ENCODE assay signal across 10 cellular contexts in genomic region chr2:113892004-113892740, GRCh38. TPM values are rescaled to one million over a fixed set of nuclear protein-coding genes. Genes with fewer than 3 reads are reported as not detected.
A peak's percentile ranks its signal among the peaks of the same experiment; 100 is the strongest.
DNase-seq lines count a peak whose midpoint lies in the region; ATAC-seq, FAIRE-seq and TF ChIP-seq lines count a peak whose summit lies in the region.
"Had no signal": no experiment of that assay in that cellular context is flagged by ENCODE, and none has a peak within 500 bp of the region (broad histone marks: within the 10 kb centered on the region; RNA-seq: fewer than 3 reads in every experiment).

No MANE protein-coding gene starts in this region.

- DNase-seq in GM12891 (ENCODE audit: insufficient read length, low spot score) (no peak), RCC 7860 (ENCODE audit: low spot score) (no peak), epithelial cell of prostate (ENCODE audit: low read depth, low spot score) (no peak), retinal pigment epithelial cell (ENCODE audit: low read depth) (no peak)
- no peak for DNase-seq in NK-92 treated with Interleukin-12 subunit alpha and Interleukin-12 subunit beta, amount 100 ng/mL, for 24 hours (lab: John Stamatoyannopoulos, UW)
- DNase-seq in activated effector memory CD4-positive, alpha-beta T cell treated with anti-CD3 and anti-CD28 coated beads, Interleukin-2, amount 50 U/mL, for 16 hours, result no peak
- DNase-seq: NCI-H187 treated with DMSO at 0.1 percent for 48 hours; stimulated activated CD4-positive, alpha-beta T cell treated with anti-CD3 and anti-CD28 coated beads, Interleukin-1b, Interleukin-23, amount 100 ng/mL, for 48 hours had no signal

- TF ChIP-seq POLR2A in GM12891 (IDR thresholded peaks at IDR 0.05; ENCODE audit: low read depth, low read length), result no peak

- peak overlapping the region; percentile 95 for H3K4me3 ChIP-seq in retinal pigment epithelial cell (ENCODE audit: low read length)

- ATAC-seq in GM21825 (IDR thresholded peaks at IDR 0.05; ENCODE audit: unreplicated experiment) (no peak), HG03439 (IDR thresholded peaks at IDR 0.05; ENCODE audit: unreplicated experiment) (no peak)

- TF ChIP-seq CTCF in retinal pigment epithelial cell (conservative IDR thresholded peaks at IDR 0.05; ENCODE audit: low read depth, low read length), result no peak

- FAIRE-seq in GM12891 (lab: Jason Lieb, UNC), result peak; percentile 13
- FAIRE-seq in RCC 7860 (lab: Jason Lieb, UNC), result peak; percentile 4

- H3K27ac ChIP-seq in epithelial cell of prostate, result peak overlapping the region; percentile 95

TF ChIP-seq in GM12891, 5 proteins besides CTCF, POLR2A, EP300 and RAD21:
- TF ChIP-seq POLR2AphosphoS5 (IDR thresholded peaks at IDR 0.05; ENCODE audit: low read depth, low read length) (no peak), PAX5 (IDR thresholded peaks at IDR 0.05; ENCODE audit: insufficient read depth, low read length, severe bottlenecking) (no peak), POU2F2 (IDR thresholded peaks at IDR 0.05; ENCODE audit: low read depth, low read length) (no peak), TAF1 (IDR thresholded peaks at IDR 0.05; ENCODE audit: low read depth, low read length) (no peak)

RNA-seq across cellular contexts. Expression of gene ACTR3, which starts 2.3 kb away (rescaled TPM):
- 288 TPM for polyA plus RNA-seq in GM12891 (2012; ENCODE audit: low read depth, missing spikeins)
